In the genomic region with DNA sequence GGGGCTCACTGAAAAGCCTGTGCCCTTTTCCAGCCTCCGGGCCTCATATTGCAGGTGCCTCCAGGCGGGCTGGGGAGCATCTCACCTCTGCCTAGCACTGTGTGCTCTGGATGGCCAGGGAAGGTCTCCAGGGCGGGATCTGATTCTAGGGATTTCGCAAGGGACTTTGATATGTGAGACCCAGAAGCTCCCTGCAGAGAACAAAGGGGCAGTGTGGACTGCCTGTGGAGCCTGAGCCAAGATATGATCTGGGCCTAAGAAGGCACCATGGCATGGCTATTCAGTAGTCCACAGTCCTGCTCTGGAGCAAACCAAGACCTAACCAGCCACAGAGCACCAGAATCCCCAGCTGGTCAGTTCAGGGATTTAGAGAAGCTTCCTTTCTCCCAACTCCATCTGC, we compare ENCODE assay signal across 2 cellular contexts.
A peak's percentile ranks its signal among the peaks of the same experiment; 100 is the strongest.
TF ChIP-seq lines count a peak whose summit lies in the region.

No MANE protein-coding gene starts in this region.

TF ChIP-seq in HCT116, 20 proteins besides CTCF, POLR2A, EP300 and RAD21:
- peak; percentile 96 for TF ChIP-seq TCF7L2 (IDR thresholded peaks at IDR 0.05; ENCODE audit: borderline replicate concordance, extremely low read depth, insufficient read depth, insufficient read length)
- no peak for TF ChIP-seq FOSL1 (IDR thresholded peaks at IDR 0.05; ENCODE audit: low read depth)
- no peak for TF ChIP-seq ZFX (IDR thresholded peaks at IDR 0.05)
- no peak for TF ChIP-seq EGR1 (IDR thresholded peaks at IDR 0.05; ENCODE audit: low read depth)
- TF ChIP-seq ZNF274 (IDR thresholded peaks at IDR 0.05; ENCODE audit: low read depth, low read length): no peak
- TF ChIP-seq, protein P1, sequence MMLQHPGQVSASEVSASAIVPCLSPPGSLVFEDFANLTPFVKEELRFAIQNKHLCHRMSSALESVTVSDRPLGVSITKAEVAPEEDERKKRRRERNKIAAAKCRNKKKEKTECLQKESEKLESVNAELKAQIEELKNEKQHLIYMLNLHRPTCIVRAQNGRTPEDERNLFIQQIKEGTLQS (IDR thresholded peaks at IDR 0.05): no peak
- no peak for TF ChIP-seq YY1 (IDR thresholded peaks at IDR 0.05; ENCODE audit: extremely low read depth, insufficient replicate concordance, low read depth, low read length)
- TF ChIP-seq, protein P2, sequence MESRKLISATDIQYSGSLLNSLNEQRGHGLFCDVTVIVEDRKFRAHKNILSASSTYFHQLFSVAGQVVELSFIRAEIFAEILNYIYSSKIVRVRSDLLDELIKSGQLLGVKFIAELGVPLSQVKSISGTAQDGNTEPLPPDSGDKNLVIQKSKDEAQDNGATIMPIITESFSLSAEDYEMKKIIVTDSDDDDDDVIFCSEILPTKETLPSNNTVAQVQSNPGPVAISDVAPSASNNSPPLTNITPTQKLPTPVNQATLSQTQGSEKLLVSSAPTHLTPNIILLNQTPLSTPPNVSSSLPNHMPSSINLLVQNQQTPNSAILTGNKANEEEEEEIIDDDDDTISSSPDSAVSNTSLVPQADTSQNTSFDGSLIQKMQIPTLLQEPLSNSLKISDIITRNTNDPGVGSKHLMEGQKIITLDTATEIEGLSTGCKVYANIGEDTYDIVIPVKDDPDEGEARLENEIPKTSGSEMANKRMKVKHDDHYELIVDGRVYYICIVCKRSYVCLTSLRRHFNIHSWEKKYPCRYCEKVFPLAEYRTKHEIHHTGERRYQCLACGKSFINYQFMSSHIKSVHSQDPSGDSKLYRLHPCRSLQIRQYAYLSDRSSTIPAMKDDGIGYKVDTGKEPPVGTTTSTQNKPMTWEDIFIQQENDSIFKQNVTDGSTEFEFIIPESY (IDR thresholded peaks at IDR 0.05; ENCODE audit: extremely low read depth, insufficient replicate concordance, low read length): no peak
- no peak for TF ChIP-seq SP1 (IDR thresholded peaks at IDR 0.05; ENCODE audit: low read depth)
- no peak for TF ChIP-seq SRF (IDR thresholded peaks at IDR 0.05; ENCODE audit: low read depth)
- TF ChIP-seq ELF1 (IDR thresholded peaks at IDR 0.05; ENCODE audit: borderline replicate concordance, low read depth): no peak
- TF ChIP-seq EZH2phosphoT487 (IDR thresholded peaks at IDR 0.05; ENCODE audit: borderline replicate concordance): no peak
- peak; percentile 88 for TF ChIP-seq CEBPB (IDR thresholded peaks at IDR 0.05; ENCODE audit: low read depth)
- TF ChIP-seq SIN3A (IDR thresholded peaks at IDR 0.05; ENCODE audit: low read depth): no peak
- no peak for TF ChIP-seq POLR2AphosphoS5 (IDR thresholded peaks at IDR 0.05; ENCODE audit: low read depth, low read length)

TF ChIP-seq in WTC11, 78 proteins besides CTCF, POLR2A, EP300 and RAD21:
- TF ChIP-seq, protein P3, sequence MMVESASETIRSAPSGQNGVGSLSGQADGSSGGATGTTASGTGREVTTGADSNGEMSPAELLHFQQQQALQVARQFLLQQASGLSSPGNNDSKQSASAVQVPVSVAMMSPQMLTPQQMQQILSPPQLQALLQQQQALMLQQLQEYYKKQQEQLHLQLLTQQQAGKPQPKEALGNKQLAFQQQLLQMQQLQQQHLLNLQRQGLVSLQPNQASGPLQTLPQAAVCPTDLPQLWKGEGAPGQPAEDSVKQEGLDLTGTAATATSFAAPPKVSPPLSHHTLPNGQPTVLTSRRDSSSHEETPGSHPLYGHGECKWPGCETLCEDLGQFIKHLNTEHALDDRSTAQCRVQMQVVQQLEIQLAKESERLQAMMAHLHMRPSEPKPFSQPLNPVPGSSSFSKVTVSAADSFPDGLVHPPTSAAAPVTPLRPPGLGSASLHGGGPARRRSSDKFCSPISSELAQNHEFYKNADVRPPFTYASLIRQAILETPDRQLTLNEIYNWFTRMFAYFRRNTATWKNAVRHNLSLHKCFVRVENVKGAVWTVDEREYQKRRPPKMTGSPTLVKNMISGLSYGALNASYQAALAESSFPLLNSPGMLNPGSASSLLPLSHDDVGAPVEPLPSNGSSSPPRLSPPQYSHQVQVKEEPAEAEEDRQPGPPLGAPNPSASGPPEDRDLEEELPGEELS (CRISPR knock-in tag; IDR thresholded peaks at IDR 0.05): no peak
- TF ChIP-seq, protein P4, sequence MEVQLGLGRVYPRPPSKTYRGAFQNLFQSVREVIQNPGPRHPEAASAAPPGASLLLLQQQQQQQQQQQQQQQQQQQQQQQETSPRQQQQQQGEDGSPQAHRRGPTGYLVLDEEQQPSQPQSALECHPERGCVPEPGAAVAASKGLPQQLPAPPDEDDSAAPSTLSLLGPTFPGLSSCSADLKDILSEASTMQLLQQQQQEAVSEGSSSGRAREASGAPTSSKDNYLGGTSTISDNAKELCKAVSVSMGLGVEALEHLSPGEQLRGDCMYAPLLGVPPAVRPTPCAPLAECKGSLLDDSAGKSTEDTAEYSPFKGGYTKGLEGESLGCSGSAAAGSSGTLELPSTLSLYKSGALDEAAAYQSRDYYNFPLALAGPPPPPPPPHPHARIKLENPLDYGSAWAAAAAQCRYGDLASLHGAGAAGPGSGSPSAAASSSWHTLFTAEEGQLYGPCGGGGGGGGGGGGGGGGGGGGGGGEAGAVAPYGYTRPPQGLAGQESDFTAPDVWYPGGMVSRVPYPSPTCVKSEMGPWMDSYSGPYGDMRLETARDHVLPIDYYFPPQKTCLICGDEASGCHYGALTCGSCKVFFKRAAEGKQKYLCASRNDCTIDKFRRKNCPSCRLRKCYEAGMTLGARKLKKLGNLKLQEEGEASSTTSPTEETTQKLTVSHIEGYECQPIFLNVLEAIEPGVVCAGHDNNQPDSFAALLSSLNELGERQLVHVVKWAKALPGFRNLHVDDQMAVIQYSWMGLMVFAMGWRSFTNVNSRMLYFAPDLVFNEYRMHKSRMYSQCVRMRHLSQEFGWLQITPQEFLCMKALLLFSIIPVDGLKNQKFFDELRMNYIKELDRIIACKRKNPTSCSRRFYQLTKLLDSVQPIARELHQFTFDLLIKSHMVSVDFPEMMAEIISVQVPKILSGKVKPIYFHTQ (CRISPR knock-in tag; IDR thresholded peaks at IDR 0.05): no peak
- TF ChIP-seq, protein P5, sequence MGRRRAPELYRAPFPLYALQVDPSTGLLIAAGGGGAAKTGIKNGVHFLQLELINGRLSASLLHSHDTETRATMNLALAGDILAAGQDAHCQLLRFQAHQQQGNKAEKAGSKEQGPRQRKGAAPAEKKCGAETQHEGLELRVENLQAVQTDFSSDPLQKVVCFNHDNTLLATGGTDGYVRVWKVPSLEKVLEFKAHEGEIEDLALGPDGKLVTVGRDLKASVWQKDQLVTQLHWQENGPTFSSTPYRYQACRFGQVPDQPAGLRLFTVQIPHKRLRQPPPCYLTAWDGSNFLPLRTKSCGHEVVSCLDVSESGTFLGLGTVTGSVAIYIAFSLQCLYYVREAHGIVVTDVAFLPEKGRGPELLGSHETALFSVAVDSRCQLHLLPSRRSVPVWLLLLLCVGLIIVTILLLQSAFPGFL (CRISPR knock-in tag; IDR thresholded peaks at IDR 0.05; ENCODE audit: borderline replicate concordance): no peak
- TF ChIP-seq PRRX2 (CRISPR knock-in tag; IDR thresholded peaks at IDR 0.05) (no peak), RORB (CRISPR knock-in tag; IDR thresholded peaks at IDR 0.05) (no peak), ATF1 (CRISPR knock-in tag; IDR thresholded peaks at IDR 0.05) (no peak), JAZF1 (CRISPR knock-in tag; IDR thresholded peaks at IDR 0.05) (no peak), JUN (CRISPR knock-in tag; IDR thresholded peaks at IDR 0.05) (no peak), EMX1 (CRISPR knock-in tag; IDR thresholded peaks at IDR 0.05) (no peak)
- TF ChIP-seq, protein P6, sequence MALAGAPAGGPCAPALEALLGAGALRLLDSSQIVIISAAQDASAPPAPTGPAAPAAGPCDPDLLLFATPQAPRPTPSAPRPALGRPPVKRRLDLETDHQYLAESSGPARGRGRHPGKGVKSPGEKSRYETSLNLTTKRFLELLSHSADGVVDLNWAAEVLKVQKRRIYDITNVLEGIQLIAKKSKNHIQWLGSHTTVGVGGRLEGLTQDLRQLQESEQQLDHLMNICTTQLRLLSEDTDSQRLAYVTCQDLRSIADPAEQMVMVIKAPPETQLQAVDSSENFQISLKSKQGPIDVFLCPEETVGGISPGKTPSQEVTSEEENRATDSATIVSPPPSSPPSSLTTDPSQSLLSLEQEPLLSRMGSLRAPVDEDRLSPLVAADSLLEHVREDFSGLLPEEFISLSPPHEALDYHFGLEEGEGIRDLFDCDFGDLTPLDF (CRISPR knock-in tag; IDR thresholded peaks at IDR 0.05): no peak
- TF ChIP-seq, protein P7, sequence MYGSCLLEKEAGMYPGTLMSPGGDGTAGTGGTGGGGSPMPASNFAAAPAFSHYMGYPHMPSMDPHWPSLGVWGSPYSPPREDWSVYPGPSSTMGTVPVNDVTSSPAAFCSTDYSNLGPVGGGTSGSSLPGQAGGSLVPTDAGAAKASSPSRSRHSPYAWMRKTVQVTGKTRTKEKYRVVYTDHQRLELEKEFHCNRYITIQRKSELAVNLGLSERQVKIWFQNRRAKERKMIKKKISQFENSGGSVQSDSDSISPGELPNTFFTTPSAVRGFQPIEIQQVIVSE (CRISPR knock-in tag; IDR thresholded peaks at IDR 0.05; ENCODE audit: borderline replicate concordance): no peak
- TF ChIP-seq, protein P8, sequence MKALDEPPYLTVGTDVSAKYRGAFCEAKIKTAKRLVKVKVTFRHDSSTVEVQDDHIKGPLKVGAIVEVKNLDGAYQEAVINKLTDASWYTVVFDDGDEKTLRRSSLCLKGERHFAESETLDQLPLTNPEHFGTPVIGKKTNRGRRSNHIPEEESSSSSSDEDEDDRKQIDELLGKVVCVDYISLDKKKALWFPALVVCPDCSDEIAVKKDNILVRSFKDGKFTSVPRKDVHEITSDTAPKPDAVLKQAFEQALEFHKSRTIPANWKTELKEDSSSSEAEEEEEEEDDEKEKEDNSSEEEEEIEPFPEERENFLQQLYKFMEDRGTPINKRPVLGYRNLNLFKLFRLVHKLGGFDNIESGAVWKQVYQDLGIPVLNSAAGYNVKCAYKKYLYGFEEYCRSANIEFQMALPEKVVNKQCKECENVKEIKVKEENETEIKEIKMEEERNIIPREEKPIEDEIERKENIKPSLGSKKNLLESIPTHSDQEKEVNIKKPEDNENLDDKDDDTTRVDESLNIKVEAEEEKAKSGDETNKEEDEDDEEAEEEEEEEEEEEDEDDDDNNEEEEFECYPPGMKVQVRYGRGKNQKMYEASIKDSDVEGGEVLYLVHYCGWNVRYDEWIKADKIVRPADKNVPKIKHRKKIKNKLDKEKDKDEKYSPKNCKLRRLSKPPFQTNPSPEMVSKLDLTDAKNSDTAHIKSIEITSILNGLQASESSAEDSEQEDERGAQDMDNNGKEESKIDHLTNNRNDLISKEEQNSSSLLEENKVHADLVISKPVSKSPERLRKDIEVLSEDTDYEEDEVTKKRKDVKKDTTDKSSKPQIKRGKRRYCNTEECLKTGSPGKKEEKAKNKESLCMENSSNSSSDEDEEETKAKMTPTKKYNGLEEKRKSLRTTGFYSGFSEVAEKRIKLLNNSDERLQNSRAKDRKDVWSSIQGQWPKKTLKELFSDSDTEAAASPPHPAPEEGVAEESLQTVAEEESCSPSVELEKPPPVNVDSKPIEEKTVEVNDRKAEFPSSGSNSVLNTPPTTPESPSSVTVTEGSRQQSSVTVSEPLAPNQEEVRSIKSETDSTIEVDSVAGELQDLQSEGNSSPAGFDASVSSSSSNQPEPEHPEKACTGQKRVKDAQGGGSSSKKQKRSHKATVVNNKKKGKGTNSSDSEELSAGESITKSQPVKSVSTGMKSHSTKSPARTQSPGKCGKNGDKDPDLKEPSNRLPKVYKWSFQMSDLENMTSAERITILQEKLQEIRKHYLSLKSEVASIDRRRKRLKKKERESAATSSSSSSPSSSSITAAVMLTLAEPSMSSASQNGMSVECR (CRISPR knock-in tag; IDR thresholded peaks at IDR 0.05; ENCODE audit: borderline replicate concordance): no peak
- TF ChIP-seq, protein P9, sequence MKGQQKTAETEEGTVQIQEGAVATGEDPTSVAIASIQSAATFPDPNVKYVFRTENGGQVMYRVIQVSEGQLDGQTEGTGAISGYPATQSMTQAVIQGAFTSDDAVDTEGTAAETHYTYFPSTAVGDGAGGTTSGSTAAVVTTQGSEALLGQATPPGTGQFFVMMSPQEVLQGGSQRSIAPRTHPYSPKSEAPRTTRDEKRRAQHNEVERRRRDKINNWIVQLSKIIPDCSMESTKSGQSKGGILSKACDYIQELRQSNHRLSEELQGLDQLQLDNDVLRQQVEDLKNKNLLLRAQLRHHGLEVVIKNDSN (CRISPR knock-in tag; IDR thresholded peaks at IDR 0.05): no peak
- TF ChIP-seq, protein P10, sequence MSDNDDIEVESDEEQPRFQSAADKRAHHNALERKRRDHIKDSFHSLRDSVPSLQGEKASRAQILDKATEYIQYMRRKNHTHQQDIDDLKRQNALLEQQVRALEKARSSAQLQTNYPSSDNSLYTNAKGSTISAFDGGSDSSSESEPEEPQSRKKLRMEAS (CRISPR knock-in tag; IDR thresholded peaks at IDR 0.05): no peak
TF ChIP-seq in WTC11: peak in this region for 0.
